ENCODE assay signal across 17 cellular contexts in genomic region chr22:23517804-23518380, GRCh38.
"Had no signal": no experiment of that assay in that cellular context is flagged by ENCODE, and none has a peak within 500 bp of the region (broad histone marks: within the 10 kb centered on the region; RNA-seq: fewer than 3 reads in every experiment).

No MANE protein-coding gene starts in this region.

- DNase-seq: activated CD4-positive, alpha-beta T cell treated with anti-CD3 and anti-CD28 coated beads, Interleukin-2, amount 10 ng/mL, durations not matched to agents 7 days and 5 days; activated CD8-positive, alpha-beta memory T cell treated with anti-CD3 and anti-CD28 coated beads, Interleukin-2, amount 50 U/mL, for 4 hours; activated naive CD4-positive, alpha-beta T cell treated with anti-CD3 and anti-CD28 coated beads, Interleukin-2, amount 10 ng/mL, durations not matched to agents 7 days and 5 days; activated T-cell treated with anti-CD3 and anti-CD28 coated beads, Interleukin-2, amount 50 U/mL, for 4 hours; aorta; erythroblast; foreskin melanocyte; naive B cell; stimulated activated CD4-positive, alpha-beta T cell treated with anti-CD3 and anti-CD28 coated beads, Interleukin-2, amount 100 ng/mL, for 24 hours; stimulated activated naive CD4-positive, alpha-beta T cell treated with Interleukin-2 at 50 U/mL for 16 hours; substantia nigra; T-helper 9 cell; tibial artery had no signal

- H3K4me3 ChIP-seq: colonic mucosa, left lung, tibial artery, vagina had no signal

- H3K27ac ChIP-seq: colonic mucosa, left lung, tibial artery, vagina had no signal

- H3K9me3 Mint-ChIP-seq: activated CD4-positive, alpha-beta T cell treated with anti-CD3 and anti-CD28 coated beads, Interleukin-2, amount 10 ng/mL, durations not matched to agents 7 days and 5 days; activated naive CD4-positive, alpha-beta T cell treated with anti-CD3 and anti-CD28 coated beads, Interleukin-2, amount 10 ng/mL, durations not matched to agents 7 days and 5 days; activated T-cell treated with anti-CD3 and anti-CD28 coated beads, Interleukin-2, amount 50 U/mL, for 4 hours; central memory CD8-positive, alpha-beta T cell; naive B cell had no signal

- H3K4me1 Mint-ChIP-seq: central memory CD8-positive, alpha-beta T cell had no signal

- H3K27ac Mint-ChIP-seq: activated naive CD4-positive, alpha-beta T cell treated with anti-CD3 and anti-CD28 coated beads, Interleukin-2, amount 10 ng/mL, durations not matched to agents 7 days and 5 days had no signal

- H3K36me3 Mint-ChIP-seq: activated naive CD4-positive, alpha-beta T cell treated with anti-CD3 and anti-CD28 coated beads, Interleukin-2, amount 10 ng/mL, durations not matched to agents 7 days and 5 days; naive B cell had no signal

- H3K9me3 ChIP-seq: colonic mucosa, left lung, tibial artery, vagina had no signal

- ATAC-seq: activated T-cell treated with anti-CD3 and anti-CD28 coated beads, Interleukin-2, amount 50 U/mL, for 4 hours; left lung had no signal

- H3K36me3 ChIP-seq: colonic mucosa, left lung, tibial artery, vagina had no signal

- H3K27me3 ChIP-seq: colonic mucosa, tibial artery, vagina had no signal

- H3K4me3 Mint-ChIP-seq: activated CD4-positive, alpha-beta T cell treated with anti-CD3 and anti-CD28 coated beads, Interleukin-2, amount 10 ng/mL, durations not matched to agents 7 days and 5 days; activated naive CD4-positive, alpha-beta T cell treated with anti-CD3 and anti-CD28 coated beads, Interleukin-2, amount 10 ng/mL, durations not matched to agents 7 days and 5 days; central memory CD8-positive, alpha-beta T cell; naive B cell had no signal
